22 cellular contexts compared by ENCODE assay signal in genomic region chr21:45377866-45378257, GRCh38. TPM values are rescaled to one million over a fixed set of nuclear protein-coding genes. Genes with fewer than 3 reads are reported as not detected.
DNase-seq lines count a peak whose midpoint lies in the region; ATAC-seq and TF ChIP-seq lines count a peak whose summit lies in the region.
"Had no signal": no experiment of that assay in that cellular context is flagged by ENCODE, and none has a peak within 500 bp of the region (broad histone marks: within the 10 kb centered on the region; RNA-seq: fewer than 3 reads in every experiment).

No MANE protein-coding gene starts in this region.

- H3K4me1 Mint-ChIP-seq in H9, result peaks cover 43 to 45% of the 10 kb centered on the region in 2 experiments
- H3K4me1 Mint-ChIP-seq: activated naive CD8-positive, alpha-beta T cell treated with anti-CD3 and anti-CD28 coated beads, Interleukin-2, amount 10 ng/mL, durations not matched to agents 7 days and 5 days; CD4-positive, CD25-positive, alpha-beta regulatory T cell; stimulated activated effector memory CD8-positive, alpha-beta T cell treated with anti-CD3 and anti-CD28 coated beads, Interleukin-12 subunit alpha, Interleukin-12 subunit beta, amount 100 ng/mL, for 72 hours had no signal

- H3K4me1 ChIP-seq in H9 (ENCODE audit: insufficient read depth, low read length), result no peaks in the 10 kb centered on the region; the same call in 1 of the 2 replicates
- H3K4me1 ChIP-seq: uterus had no signal

- no peak overlapping the region for H2BK5ac ChIP-seq in H9 (ENCODE audit: insufficient read length, low read length)

- no peaks in the 10 kb centered on the region for H3K23me2 ChIP-seq in H9 (ENCODE audit: insufficient read length, low read depth, low read length, poor library complexity, severe bottlenecking)

- H4K91ac ChIP-seq in H9 (ENCODE audit: insufficient read length, low read depth, low read length), result no peak overlapping the region

- DNase-seq in H9 (no peak), SK-N-MC (ENCODE audit: low read depth, low spot score) (no peak), islet precursor cell (peak; percentile 22), sciatic nerve (ENCODE audit: low spot score) (peak; percentile 19), T-helper 2 cell (no peak), GM20000 (ENCODE audit: low spot score) (no peak), left cardiac atrium (no peak)
- DNase-seq: activated CD4-positive, alpha-beta T cell treated with anti-CD3 and anti-CD28 coated beads, Interleukin-2, amount 50 U/mL, for 1 hour; CD4-positive, CD25-positive, alpha-beta regulatory T cell; effector CD8-positive, alpha-beta T cell; esophagus squamous epithelium; naive thymus-derived CD4-positive, alpha-beta T cell; NCI-H1417 treated with DMSO at 0.1 percent for 48 hours; NCI-H510A treated with DMSO at 0.1 percent for 48 hours; NK-92 treated with Interleukin-12 subunit alpha and Interleukin-12 subunit beta, amount 100 ng/mL, for 24 hours; stimulated activated CD4-positive, alpha-beta T cell treated with anti-CD3 and anti-CD28 coated beads, Interleukin-2, amount 100 ng/mL, for 24 hours had no signal

- H3K27ac ChIP-seq in H9 (ENCODE audit: insufficient read length, low read depth, low read length) (no peak overlapping the region), SK-N-MC (peak overlapping the region; percentile 58)
- H3K27ac ChIP-seq: uterus, VCaP had no signal

- H3K4me3 ChIP-seq in SK-N-MC, result peak overlapping the region; percentile 35; the same call in 1 of the 2 replicates
- H3K4me3 ChIP-seq: esophagus squamous epithelium, MG63, uterus had no signal

- no peak overlapping the region for H4K8ac ChIP-seq in H9 (replicated peaks; ENCODE audit: insufficient read length, low read depth, low read length)

- no peak overlapping the region for H3K4me2 ChIP-seq in H9 (ENCODE audit: insufficient read depth, insufficient read length, low read length)

- no peaks in the 10 kb centered on the region for H3K79me1 ChIP-seq in H9 (ENCODE audit: insufficient read depth, low read depth, low read length, poor library complexity, severe bottlenecking)

- no peak overlapping the region for H2BK12ac ChIP-seq in H9 (ENCODE audit: insufficient read length, low read depth, low read length)

- H3K9ac ChIP-seq in H9 (ENCODE audit: extremely low read depth, insufficient read length, low read length) (no peak overlapping the region), SK-N-MC (ENCODE audit: insufficient read length) (no peak overlapping the region)

- H2BK120ac ChIP-seq in H9 (ENCODE audit: low read depth, low read length, poor library complexity, severe bottlenecking), result no peak overlapping the region

- peaks cover 23 to 28% of the 10 kb centered on the region in 2 experiments for H3K9me3 Mint-ChIP-seq in H9
- H3K9me3 Mint-ChIP-seq: activated naive CD8-positive, alpha-beta T cell treated with anti-CD3 and anti-CD28 coated beads, Interleukin-2, amount 10 ng/mL, durations not matched to agents 7 days and 5 days; stimulated activated effector memory CD8-positive, alpha-beta T cell treated with anti-CD3 and anti-CD28 coated beads, Interleukin-12 subunit alpha, Interleukin-12 subunit beta, amount 100 ng/mL, for 72 hours had no signal

- H3K27ac Mint-ChIP-seq in H9, result peak overlapping the region; percentile 91 to 96 (median 91); a peak in 6 of 7 replicates
- H3K27ac Mint-ChIP-seq: activated naive CD8-positive, alpha-beta T cell treated with anti-CD3 and anti-CD28 coated beads, Interleukin-2, amount 10 ng/mL, durations not matched to agents 7 days and 5 days; CD4-positive, CD25-positive, alpha-beta regulatory T cell; stimulated activated effector memory CD8-positive, alpha-beta T cell treated with anti-CD3 and anti-CD28 coated beads, Interleukin-12 subunit alpha, Interleukin-12 subunit beta, amount 100 ng/mL, for 72 hours had no signal

- H3K23ac ChIP-seq in H9 (ENCODE audit: insufficient read length, low read depth, low read length), result no peak overlapping the region

- peak overlapping the region in 1 of 2 experiments; percentile 38; a peak in 2 of 5 replicates for H3K4me3 Mint-ChIP-seq in H9
- H3K4me3 Mint-ChIP-seq: activated naive CD8-positive, alpha-beta T cell treated with anti-CD3 and anti-CD28 coated beads, Interleukin-2, amount 10 ng/mL, durations not matched to agents 7 days and 5 days; CD4-positive, CD25-positive, alpha-beta regulatory T cell; naive thymus-derived CD4-positive, alpha-beta T cell; stimulated activated effector memory CD8-positive, alpha-beta T cell treated with anti-CD3 and anti-CD28 coated beads, Interleukin-12 subunit alpha, Interleukin-12 subunit beta, amount 100 ng/mL, for 72 hours had no signal

- H3K36me3 Mint-ChIP-seq in H9 (ENCODE audit: insufficient read depth in 1 of 3, low read depth in 3 of 3), result peaks cover 0 to 21% (median 12%) of the 10 kb centered on the region in 3 experiments; a peak in 6 of 7 replicates
- H3K36me3 Mint-ChIP-seq: activated naive CD8-positive, alpha-beta T cell treated with anti-CD3 and anti-CD28 coated beads, Interleukin-2, amount 10 ng/mL, durations not matched to agents 7 days and 5 days; CD4-positive, CD25-positive, alpha-beta regulatory T cell; naive thymus-derived CD4-positive, alpha-beta T cell; stimulated activated effector memory CD8-positive, alpha-beta T cell treated with anti-CD3 and anti-CD28 coated beads, Interleukin-12 subunit alpha, Interleukin-12 subunit beta, amount 100 ng/mL, for 72 hours had no signal

- no peak overlapping the region for H2BK15ac ChIP-seq in H9 (ENCODE audit: low read depth, low read length)

- no peaks in the 10 kb centered on the region for H3K79me2 ChIP-seq in H9 (ENCODE audit: insufficient read depth, low read length)

- intact Hi-C loops in sciatic nerve (cut with DNase I), result no loop called here
- intact Hi-C loops in left cardiac atrium (cut with DNase I), result no loop called here

- no peaks in the 10 kb centered on the region for H4K20me1 ChIP-seq in H9 (ENCODE audit: control insufficient read depth, insufficient read depth, insufficient read length)

- H3K36me3 ChIP-seq in SK-N-MC (ENCODE audit: insufficient read depth, low read length), result no peaks in the 10 kb centered on the region
- H3K36me3 ChIP-seq: esophagus squamous epithelium, MG63, uterus had no signal

- H3T11ph ChIP-seq in H9 (ENCODE audit: low read length), result no peak overlapping the region

- no peak overlapping the region for H4K5ac ChIP-seq in H9 (ENCODE audit: insufficient read length, low read depth, low read length)

- no peak overlapping the region for H2AK5ac ChIP-seq in H9 (ENCODE audit: insufficient read length, low read length)

- no CpG with 5 or more reads among the region's 5 CpGs for WGBS in H9 (ENCODE audit: extremely low coverage, insufficient read length, low lambda C conversion rate)

- no peak overlapping the region for H3K56ac ChIP-seq in H9 (ENCODE audit: insufficient read length, low read depth, low read length)

- no peak for ATAC-seq in sciatic nerve
- no peak for ATAC-seq in HG02623 (IDR thresholded peaks at IDR 0.05; ENCODE audit: unreplicated experiment)
- no peak for ATAC-seq in left cardiac atrium
- ATAC-seq: naive thymus-derived CD4-positive, alpha-beta T cell; stimulated activated effector memory CD8-positive, alpha-beta T cell treated with anti-CD3 and anti-CD28 coated beads, Interleukin-12 subunit alpha, Interleukin-12 subunit beta, amount 100 ng/mL, for 72 hours had no signal

- no peaks in the 10 kb centered on the region for H3K27me3 ChIP-seq in H9 (ENCODE audit: insufficient read depth, low read length)
- H3K27me3 ChIP-seq: MG63, uterus had no signal

- H3K9me3 ChIP-seq in H9 (ENCODE audit: control insufficient read depth, low read depth, low read length) (no peaks in the 10 kb centered on the region), SK-N-MC (ENCODE audit: low read depth, low read length) (no peaks in the 10 kb centered on the region)
- H3K9me3 ChIP-seq: esophagus squamous epithelium, uterus had no signal

- H2AFZ ChIP-seq in H9 (ENCODE audit: low read length), result no peak overlapping the region

- TF ChIP-seq CTCF in H9 (conservative IDR thresholded peaks at IDR 0.05), result no peak
- TF ChIP-seq CTCF in GM20000 (IDR thresholded peaks at IDR 0.05; ENCODE audit: extremely low read depth, missing control alignments), result no peak

- H3K27me3 Mint-ChIP-seq in H9 (ENCODE audit: low read depth), result peaks cover 7% of the 10 kb centered on the region

- H3K18ac ChIP-seq in H9 (ENCODE audit: insufficient read length, low read depth, low read length), result no peak overlapping the region

- no peak overlapping the region for H3K14ac ChIP-seq in H9 (ENCODE audit: insufficient read depth, low read length)

- H2BK20ac ChIP-seq in H9 (ENCODE audit: low read depth, low read length, poor library complexity, severe bottlenecking), result no peak overlapping the region

- H3K4ac ChIP-seq in H9 (ENCODE audit: low read depth, low read length), result no peak overlapping the region

RNA-seq across cellular contexts. Expression of gene COL18A1, which starts 27.1 kb away (rescaled TPM):
- total RNA-seq in H9 (2021) (232 and 234 TPM in 2 replicates), sciatic nerve (129 TPM), left cardiac atrium (100 to 1,000 TPM in 1 of 2 donors, 10 to 100 TPM in 1; 53.4 to 104 TPM)

Comparison
In these comparisons a context has a peak if more than half of its experiments do, and no peak if none do; other contexts are left out.
1. DNase-seq: peak in islet precursor cell (single experiment) and sciatic nerve (single experiment); none in H9 (single experiment), SK-N-MC (single experiment), T-helper 2 cell (0 of 5), GM20000 (single experiment) and left cardiac atrium (single experiment).